In genomic region chr15:31268108-31268501, GRCh38 we compare ENCODE assay signal across 12 cellular contexts. TPM values are rescaled to one million over a fixed set of nuclear protein-coding genes. Genes with fewer than 3 reads are reported as not detected.
DNase-seq lines count a peak whose midpoint lies in the region; ATAC-seq and TF ChIP-seq lines count a peak whose summit lies in the region.
"Had no signal": no experiment of that assay in that cellular context is flagged by ENCODE, and none has a peak within 500 bp of the region (broad histone marks: within the 10 kb centered on the region; RNA-seq: fewer than 3 reads in every experiment).

No MANE protein-coding gene starts in this region.

- H3K4me3 ChIP-seq in CD8-positive, alpha-beta T cell (ENCODE audit: low read depth, low read length): no peak overlapping the region
- H3K4me3 ChIP-seq in MG63 (no peak overlapping the region), prostate gland (no peak overlapping the region)
- no peak overlapping the region for H3K4me3 ChIP-seq in effector memory CD4-positive, alpha-beta T cell (ENCODE audit: insufficient read depth, low read depth, low read length, poor library complexity, severe bottlenecking)
- H3K4me3 ChIP-seq: coronary artery had no signal

- H3K36me3 Mint-ChIP-seq in CD8-positive, alpha-beta T cell: no peaks in the 10 kb centered on the region

- no peak for TF ChIP-seq POLR2A in prostate gland (IDR thresholded peaks at IDR 0.05)

- POLR2A ChIA-PET in CD8-positive, alpha-beta T cell (lab: Charles Lee): interaction anchor here (1.3 to 3.2 kb wide), 2 partner anchors 58 to 166 kb away, joined by 5 to 17 read pairs; partner anchors contain the start of gene KLF13

- H3K4me3 Mint-ChIP-seq in CD8-positive, alpha-beta T cell: no peak overlapping the region

- intact Hi-C loops in CD8-positive, alpha-beta T cell (cut with DNase I, micrococcal nuclease): loop anchor here in 1 of 2 experiments (5.0 kb wide), 3 partner anchors 34 to 164 kb away; no protein-coding TSS in a partner anchor
- intact Hi-C loops in prostate gland (cut with DNase I): no loop called here

- no peaks in the 10 kb centered on the region for H3K36me3 ChIP-seq in CD8-positive, alpha-beta T cell (ENCODE audit: insufficient read depth, low read length)
- H3K36me3 ChIP-seq in MG63 (no peaks in the 10 kb centered on the region), prostate gland (no peaks in the 10 kb centered on the region)
- no peaks in the 10 kb centered on the region for H3K36me3 ChIP-seq in effector memory CD4-positive, alpha-beta T cell (ENCODE audit: control insufficient read depth, insufficient read depth, low read length)

- CTCF ChIA-PET in CD8-positive, alpha-beta T cell (lab: Charles Lee): interaction anchor here (0.7 to 7.5 kb wide), 4 partner anchors 14 to 220 kb away, joined by 3 to 53 read pairs (median 5); no protein-coding TSS in a partner anchor

- no peak for TF ChIP-seq CTCF in CD8-positive, alpha-beta T cell (IDR thresholded peaks at IDR 0.05)
- no peak for TF ChIP-seq CTCF in prostate gland (IDR thresholded peaks at IDR 0.05)

- H3K27ac ChIP-seq in CD8-positive, alpha-beta T cell (ENCODE audit: low read depth, low read length): no peak overlapping the region
- peak overlapping the region; percentile 5 for H3K27ac ChIP-seq in effector memory CD4-positive, alpha-beta T cell (ENCODE audit: insufficient read depth, low read length, poor library complexity, severe bottlenecking)
- no peak overlapping the region for H3K27ac ChIP-seq in prostate gland
- H3K27ac ChIP-seq: coronary artery had no signal

- H3K9me3 ChIP-seq in CD8-positive, alpha-beta T cell (ENCODE audit: low read length): no peaks in the 10 kb centered on the region
- H3K9me3 ChIP-seq in MG63 (no peaks in the 10 kb centered on the region), prostate gland (no peaks in the 10 kb centered on the region)
- no peaks in the 10 kb centered on the region for H3K9me3 ChIP-seq in effector memory CD4-positive, alpha-beta T cell (ENCODE audit: control insufficient read depth, low read length)

- H3K27me3 ChIP-seq in CD8-positive, alpha-beta T cell (ENCODE audit: insufficient read depth, low read length): no peaks in the 10 kb centered on the region
- H3K27me3 ChIP-seq in MG63 (no peaks in the 10 kb centered on the region), prostate gland (replicated peaks; ENCODE audit: insufficient read depth) (no peaks in the 10 kb centered on the region)
- no peaks in the 10 kb centered on the region for H3K27me3 ChIP-seq in effector memory CD4-positive, alpha-beta T cell (replicated peaks; ENCODE audit: control insufficient read depth, insufficient read depth, low read length, poor library complexity, severe bottlenecking)

- H3K9me3 Mint-ChIP-seq in CD8-positive, alpha-beta T cell: no peaks in the 10 kb centered on the region

- H3K27me3 Mint-ChIP-seq in CD8-positive, alpha-beta T cell (ENCODE audit: low read depth): no peaks in the 10 kb centered on the region

- no peak for ATAC-seq in CD8-positive, alpha-beta T cell
- ATAC-seq: HepG2 had no signal

- DNase-seq in CD8-positive, alpha-beta T cell: peak in 1 of 7 experiments; percentile 51
- DNase-seq in MG63 (peak; percentile 32), prostate gland (ENCODE audit: low spot score) (peak; percentile 3), G401 (ENCODE audit: low spot score) (no peak), NCI-H2081 (lab: John Stamatoyannopoulos, UW) (no peak), HT-29 (ENCODE audit: low spot score) (no peak)
- DNase-seq in effector memory CD4-positive, alpha-beta T cell: no peak
- DNase-seq: DMS79, mammary epithelial cell, NCI-H226 had no signal

- in situ Hi-C loops in G401 (cut with HindIII; ENCODE audit: low sequenced_read_pairs): no loop called here

- peaks cover 52% of the 10 kb centered on the region for H3K4me1 ChIP-seq in CD8-positive, alpha-beta T cell (ENCODE audit: insufficient read depth, low read length)
- peaks cover 45% of the 10 kb centered on the region for H3K4me1 ChIP-seq in effector memory CD4-positive, alpha-beta T cell (ENCODE audit: control insufficient read depth, insufficient read depth, low read length, poor library complexity, severe bottlenecking)
- peaks cover 6% of the 10 kb centered on the region for H3K4me1 ChIP-seq in prostate gland (replicated peaks)

- H3K27ac Mint-ChIP-seq in CD8-positive, alpha-beta T cell: peak overlapping the region; percentile 95

- peaks cover 83% of the 10 kb centered on the region for H3K4me1 Mint-ChIP-seq in CD8-positive, alpha-beta T cell (ENCODE audit: low read depth)

- 78% methylated on average over 2 of the region's 2 CpGs for WGBS in prostate gland

RNA-seq across cellular contexts. Expression of gene KLF13, which starts 58.5 kb away (rescaled TPM):
- total RNA-seq in CD8-positive, alpha-beta T cell: 100 to 1,000 TPM; 359 to 364 TPM
- total RNA-seq in MG63 (2014; rRNA removed; shearing (Covaris generic); ENCODE audit: low replicate concordance): 39.1 and 47.2 TPM in 2 replicates
- 10 to 100 TPM; 16.6 to 56.5 TPM for total RNA-seq in prostate gland
- 7.6 and 14.2 TPM in 2 replicates for total RNA-seq in G401 (2014; rRNA removed; shearing (Covaris generic))
- total RNA-seq in HT-29 (2014; rRNA removed; shearing (Covaris generic)): 52.2 and 52.7 TPM in 2 replicates

Comparison
In these comparisons a context has a peak if more than half of its experiments do, and no peak if none do; other contexts are left out.
1. DNase-seq: peak in MG63 (single experiment) and prostate gland (single experiment); none in effector memory CD4-positive, alpha-beta T cell (0 of 3), G401 (single experiment), NCI-H2081 (0 of 2) and HT-29 (single experiment).